In the genomic region with DNA sequence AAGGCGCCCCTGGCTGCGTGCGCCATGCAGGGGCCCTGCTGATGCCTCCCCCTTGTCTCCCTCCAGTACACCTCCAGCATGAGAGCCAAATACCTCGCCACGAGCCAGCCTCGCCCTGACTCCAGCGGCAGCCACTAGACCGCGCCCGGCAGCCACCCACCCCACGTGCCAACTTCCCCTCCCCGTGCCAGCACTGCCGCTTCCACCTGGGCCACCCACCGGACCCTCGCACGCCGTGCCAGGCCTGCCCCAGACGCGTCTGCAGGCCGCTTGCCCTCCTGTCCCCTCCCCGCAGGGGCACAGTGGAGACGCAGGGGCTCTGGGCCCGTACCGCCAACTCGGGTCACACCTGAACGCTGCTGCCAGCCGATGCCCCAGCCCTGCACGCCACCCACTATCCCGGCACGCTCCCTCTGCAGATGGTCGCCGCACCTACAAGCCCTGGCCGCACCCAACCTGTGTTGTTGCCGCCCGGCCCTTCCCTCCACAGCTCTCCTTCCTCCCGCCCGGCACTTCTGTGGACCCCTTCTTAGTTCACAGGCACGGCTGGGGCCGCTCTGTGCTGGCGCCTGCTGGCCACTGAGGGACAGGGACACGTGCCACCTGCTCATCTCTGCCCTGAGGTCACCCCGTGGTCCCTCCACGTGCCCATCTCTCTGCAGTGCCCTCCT, we compare ENCODE assay signal across 20 cellular contexts. TPM values are rescaled to one million over a fixed set of nuclear protein-coding genes. Genes with fewer than 3 reads are reported as not detected.
DNase-seq lines count a peak whose midpoint lies in the region; ATAC-seq, FAIRE-seq and TF ChIP-seq lines count a peak whose summit lies in the region.
"Had no signal": no experiment of that assay in that cellular context is flagged by ENCODE, and none has a peak within 500 bp of the region (broad histone marks: within the 10 kb centered on the region; RNA-seq: fewer than 3 reads in every experiment).

No MANE protein-coding gene starts in this region.

- H3K79me2 ChIP-seq in HepG2 (ENCODE audit: insufficient read depth, low read length): no peaks in the 10 kb centered on the region

- POLR2A ChIA-PET in BJ (lab: Charles Lee) (no interaction called here), HepG2 (lab: Yijun Ruan, JAX) (no interaction called here)

- no peak for DNase-seq in BJ (ENCODE audit: low read depth)
- no peak for DNase-seq in HFF-Myc (ENCODE audit: extremely low read depth, low read depth)
- DNase-seq in cardiac fibroblast (ENCODE audit: low read depth in 2 of 2): no peak
- no peak for DNase-seq in HepG2 (ENCODE audit: low spot score)
- DNase-seq in D721Med (ENCODE audit: insufficient read length, low spot score): no peak
- DNase-seq in HCEC 1CT: no peak
- DNase-seq: activated CD4-positive, CD25-positive, alpha-beta regulatory T cell treated with anti-CD3 and anti-CD28 coated beads, Interleukin-2, amount 50 U/mL, for 72 hours; foreskin melanocyte; GF-D8; left ventricle myocardium superior; NCI-H187 treated with DMSO at 0.1 percent for 48 hours; Right ventricle myocardium superior; small intestine; stimulated activated CD4-positive, alpha-beta T cell treated with anti-CD3 and anti-CD28 coated beads, Interleukin-4, amount 100 ng/mL, for 4 hours; stimulated activated CD8-positive, alpha-beta memory T cell treated with anti-CD3 and anti-CD28 coated beads, Interleukin-4, amount 100 ng/mL, for 48 hours had no signal

- TF ChIP-seq EP300 in HepG2 (IDR thresholded peaks at IDR 0.05; ENCODE audit: low read depth in 2 of 2, low read length in 2 of 2) (no peak), HepG2 (CRISPR knock-in tag; IDR thresholded peaks at IDR 0.05; ENCODE audit: borderline replicate concordance) (no peak)

- no peaks in the 10 kb centered on the region for H3K9me3 ChIP-seq in HepG2 (ENCODE audit: low read length)
- H3K9me3 ChIP-seq: adrenal gland, ovary had no signal

- intact Hi-C loops in HepG2 (cut with micrococcal nuclease; ENCODE audit: unreplicated experiment): no loop called here

- in situ Hi-C loops in HepG2 (cut with HindIII; ENCODE audit: extremely low pct_ligation_motif_present, low pct_unique_long_range_greater_than_20kb): no loop called here

- H3K4me1 ChIP-seq in HepG2 (ENCODE audit: insufficient read depth, low read length): peaks cover 32% of the 10 kb centered on the region

- no peak for TF ChIP-seq RAD21 in HepG2 (CRISPR knock-in tag; IDR thresholded peaks at IDR 0.05)

- 95% methylated on average over 34 of the region's 43 CpGs for WGBS in HepG2 (ENCODE audit: low lambda C conversion rate)

- TF ChIP-seq CTCF in BJ (IDR thresholded peaks at IDR 0.05; ENCODE audit: insufficient read depth, low read depth, low read length) (0 out of 2 replicates have a peak, but pooled peaks have one; percentile 9), HFF-Myc (IDR thresholded peaks at IDR 0.05; ENCODE audit: low read depth, low read length, missing control alignments) (peak; percentile 4), cardiac fibroblast (IDR thresholded peaks at IDR 0.05; ENCODE audit: low read depth, low read length) (peak; percentile 21), HepG2 (CRISPR knock-in tag; IDR thresholded peaks at IDR 0.05) (peak; percentile 28; the same call in 1 of the 2 replicates), D721Med (IDR thresholded peaks at IDR 0.05; ENCODE audit: insufficient read depth, missing control alignments) (no peak)

- H3K27me3 ChIP-seq in BJ (ENCODE audit: control insufficient read depth, insufficient read depth, low read length) (no peaks in the 10 kb centered on the region), HepG2 (ENCODE audit: control insufficient read depth in 1 of 2, insufficient read depth in 2 of 2, low read length in 2 of 2) (peaks cover 1 to 2% of the 10 kb centered on the region in 2 experiments; a peak in 3 of 5 replicates)
- H3K27me3 ChIP-seq: adrenal gland, ovary had no signal

- peaks cover 32% of the 10 kb centered on the region for H3K36me3 ChIP-seq in BJ (ENCODE audit: control insufficient read depth, insufficient read depth, low read length)
- H3K36me3 ChIP-seq in HepG2 (replicated peaks in 1 of 2; ENCODE audit: control insufficient read depth in 1 of 2, insufficient read depth in 2 of 2, low read length in 2 of 2): peaks cover 15 to 23% of the 10 kb centered on the region in 2 experiments
- H3K36me3 ChIP-seq: ovary had no signal

- H2AFZ ChIP-seq in HepG2 (ENCODE audit: low read length): no peak overlapping the region

- CTCF ChIA-PET in BJ (lab: Yijun Ruan, JAX) (interaction anchor here (0.7 to 1.0 kb wide), 2 partner anchors 10 to 1979 kb away, joined by 3 read pairs; no protein-coding TSS in a partner anchor), HepG2 (lab: Yijun Ruan, JAX; ENCODE audit: low intra/inter-chr PET ratio, low total read pairs) (interaction anchor here (1.7 kb wide), 1 partner anchor 94 kb away, joined by 3 read pairs; no protein-coding TSS in a partner anchor)

- no peak overlapping the region for H3K9ac ChIP-seq in HepG2 (ENCODE audit: insufficient read depth, low read depth, low read length)

- no peak for FAIRE-seq in HepG2 (lab: Jason Lieb, UNC)
- no peak for FAIRE-seq in D721Med (lab: Jason Lieb, UNC)
- FAIRE-seq: H54, small intestine had no signal

- ATAC-seq in HepG2 (no peak), GM21447 (IDR thresholded peaks at IDR 0.05; ENCODE audit: unreplicated experiment) (no peak), GM21528 (IDR thresholded peaks at IDR 0.05; ENCODE audit: low FRiP score, unreplicated experiment) (no peak)
- ATAC-seq: left ventricle myocardium superior had no signal

- no peak overlapping the region for H3K4me3 ChIP-seq in BJ (ENCODE audit: low read depth, low read length)
- no peak overlapping the region for H3K4me3 ChIP-seq in HFF-Myc (replicated peaks; ENCODE audit: low read depth, low read length)
- H3K4me3 ChIP-seq in cardiac fibroblast (replicated peaks in 1 of 2; ENCODE audit: low read depth in 2 of 2, low read length in 2 of 2): no peak overlapping the region
- H3K4me3 ChIP-seq in HepG2 (replicated peaks in 1 of 3; ENCODE audit: insufficient read depth in 1 of 3, low read depth in 2 of 3, low read length in 3 of 3): no peak overlapping the region
- H3K4me3 ChIP-seq: adrenal gland, ovary had no signal

- H4K20me1 ChIP-seq in HepG2 (ENCODE audit: insufficient read depth, low read length): peaks cover 7% of the 10 kb centered on the region; the same call in 1 of the 2 replicates

- H3K4me2 ChIP-seq in HepG2 (ENCODE audit: low read depth, low read length): no peak overlapping the region

- TF ChIP-seq POLR2A in HepG2 (IDR thresholded peaks at IDR 0.05; ENCODE audit: insufficient read depth in 1 of 2, low read depth in 2 of 2, low read length in 2 of 2): no peak

- H3K27ac ChIP-seq in HepG2 (ENCODE audit: extremely low read length, insufficient read depth, low read length): no peak overlapping the region

- no TSS peak for BruUV-seq in HepG2 (replicated peaks; lab: Mats Ljungman, UMichigan)

RNA-seq across cellular contexts. Expression of gene AMZ1, which starts 26.3 kb away (rescaled TPM):
- polyA plus RNA-seq in BJ (2011; rRNA removed) (2.9 and 3.7 TPM in 2 replicates), HepG2 (2011; rRNA removed) (0.03 TPM in 1 of 2 replicates, not detected in the other)
- 3.8 and 4.5 TPM in 2 replicates for polyA minus RNA-seq in BJ (2011; rRNA and poly(A)+ RNA removed)
- total RNA-seq in HepG2 (2016; rRNA removed; fragmentation: Illumina TruSeq; extraction: Trizol): not detected in 2 replicates
- total RNA-seq in HepG2 (2016; cell fraction: cytosol; rRNA removed; fragmentation: Illumina TruSeq; extraction: Trizol; ENCODE audit: low read depth): not detected in 2 replicates
- total RNA-seq in HepG2 (2016; cell fraction: insoluble cytoplasmic fraction; rRNA removed; fragmentation: Illumina TruSeq; extraction: Trizol): not detected in 2 replicates
- not detected in 2 replicates for total RNA-seq in HepG2 (2016; cell fraction: membrane; rRNA removed; fragmentation: Illumina TruSeq; extraction: Trizol)
- not detected in 2 replicates for total RNA-seq in HepG2 (2016; cell fraction: nucleus; rRNA removed; fragmentation: Illumina TruSeq; extraction: Trizol)
- polyA plus RNA-seq in HepG2 (2011; cell fraction: cytosol; rRNA removed): 0.01 and 0.04 TPM in 2 replicates
- 0.18 and 0.26 TPM in 2 replicates for polyA plus RNA-seq in HepG2 (2011; cell fraction: nucleus; rRNA removed)
- polyA plus RNA-seq in HepG2 (2012): 0.05 and 0.07 TPM in 2 replicates
- polyA plus RNA-seq in HepG2 (2016; cell fraction: cytosol; fragmentation: Illumina TruSeq; extraction: Trizol; ENCODE audit: low read depth): not detected in 2 replicates
- polyA plus RNA-seq in HepG2 (2016; cell fraction: insoluble cytoplasmic fraction; fragmentation: Illumina TruSeq; extraction: Trizol; ENCODE audit: low read depth): not detected in 2 replicates
- polyA plus RNA-seq in HepG2 (2016; cell fraction: membrane; fragmentation: Illumina TruSeq; extraction: Trizol; ENCODE audit: low read depth): not detected in 2 replicates
- polyA plus RNA-seq in HepG2 (2016; cell fraction: nucleus; fragmentation: Illumina TruSeq; extraction: Trizol; ENCODE audit: insufficient read depth, low read depth): not detected in 2 replicates
- polyA minus RNA-seq in HepG2 (2011; rRNA and poly(A)+ RNA removed; ENCODE audit: low replicate concordance): 0.30 and 0.84 TPM in 2 replicates
- not detected in 2 replicates for polyA minus RNA-seq in HepG2 (2011; cell fraction: cytosol; rRNA and poly(A)+ RNA removed)
- polyA minus RNA-seq in HepG2 (2011; cell fraction: nucleus; rRNA and poly(A)+ RNA removed): 0.13 TPM in 1 of 2 replicates, not detected in the other

RNA-seq across cellular contexts. Expression of gene TTYH3, which starts 30.0 kb away (rescaled TPM):
- polyA plus RNA-seq in BJ (2011; rRNA removed) (33.0 and 55.7 TPM in 2 replicates), HepG2 (2011; rRNA removed) (50.0 and 80.3 TPM in 2 replicates)
- polyA minus RNA-seq in BJ (2011; rRNA and poly(A)+ RNA removed): 33.2 and 37.6 TPM in 2 replicates
- total RNA-seq in HepG2 (2016; rRNA removed; fragmentation: Illumina TruSeq; extraction: Trizol): 21.5 and 26.3 TPM in 2 replicates
- total RNA-seq in HepG2 (2016; cell fraction: cytosol; rRNA removed; fragmentation: Illumina TruSeq; extraction: Trizol; ENCODE audit: low read depth): 11.5 and 11.7 TPM in 2 replicates
- 19.4 and 28.8 TPM in 2 replicates for total RNA-seq in HepG2 (2016; cell fraction: insoluble cytoplasmic fraction; rRNA removed; fragmentation: Illumina TruSeq; extraction: Trizol)
- 34.4 and 35.6 TPM in 2 replicates for total RNA-seq in HepG2 (2016; cell fraction: membrane; rRNA removed; fragmentation: Illumina TruSeq; extraction: Trizol)
- 37.1 and 45.0 TPM in 2 replicates for total RNA-seq in HepG2 (2016; cell fraction: nucleus; rRNA removed; fragmentation: Illumina TruSeq; extraction: Trizol)
- polyA plus RNA-seq in HepG2 (2011; cell fraction: cytosol; rRNA removed): 48.3 and 72.3 TPM in 2 replicates
- polyA plus RNA-seq in HepG2 (2011; cell fraction: nucleus; rRNA removed): 227 and 315 TPM in 2 replicates
- 90.1 and 104 TPM in 2 replicates for polyA plus RNA-seq in HepG2 (2012)
- polyA plus RNA-seq in HepG2 (2016; cell fraction: cytosol; fragmentation: Illumina TruSeq; extraction: Trizol; ENCODE audit: low read depth): 11.1 and 11.5 TPM in 2 replicates
- polyA plus RNA-seq in HepG2 (2016; cell fraction: insoluble cytoplasmic fraction; fragmentation: Illumina TruSeq; extraction: Trizol; ENCODE audit: low read depth): 52.7 and 63.6 TPM in 2 replicates
- 49.3 and 52.2 TPM in 2 replicates for polyA plus RNA-seq in HepG2 (2016; cell fraction: membrane; fragmentation: Illumina TruSeq; extraction: Trizol; ENCODE audit: low read depth)
- polyA plus RNA-seq in HepG2 (2016; cell fraction: nucleus; fragmentation: Illumina TruSeq; extraction: Trizol; ENCODE audit: insufficient read depth, low read depth): 138 and 141 TPM in 2 replicates
- 4.5 and 192 TPM in 2 replicates for polyA minus RNA-seq in HepG2 (2011; rRNA and poly(A)+ RNA removed; ENCODE audit: low replicate concordance)
- polyA minus RNA-seq in HepG2 (2011; cell fraction: cytosol; rRNA and poly(A)+ RNA removed): 91.4 and 94.8 TPM in 2 replicates
- polyA minus RNA-seq in HepG2 (2011; cell fraction: nucleus; rRNA and poly(A)+ RNA removed): 41.0 and 47.5 TPM in 2 replicates
